In the genomic region with DNA sequence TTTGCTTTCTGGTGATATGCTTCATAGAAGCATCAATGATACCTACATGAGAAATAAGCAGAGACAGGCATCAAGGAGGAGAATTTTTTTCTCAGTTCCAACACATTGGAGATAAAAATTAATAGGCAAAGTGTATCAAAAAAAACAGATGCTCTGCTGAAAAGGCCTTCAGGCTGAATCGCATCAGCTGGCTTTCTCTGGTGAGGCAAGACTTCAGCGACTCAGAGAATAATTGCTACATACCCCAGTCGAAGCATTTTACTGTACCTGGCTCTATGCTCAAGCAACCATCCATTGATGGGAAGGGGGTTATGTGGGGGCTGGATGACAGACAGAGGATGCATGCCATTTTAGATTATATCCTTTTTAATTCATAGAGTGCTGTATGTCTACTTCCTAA, we compare ENCODE assay signal across 11 cellular contexts.
DNase-seq lines count a peak whose midpoint lies in the region; TF ChIP-seq lines count a peak whose summit lies in the region.
"Had no signal": no experiment of that assay in that cellular context is flagged by ENCODE, and none has a peak within 500 bp of the region (broad histone marks: within the 10 kb centered on the region; RNA-seq: fewer than 3 reads in every experiment).

No MANE protein-coding gene starts in this region.

- H3K36me3 ChIP-seq in adipocyte (ENCODE audit: control insufficient read depth, insufficient read depth, low read length, severe bottlenecking): no peaks in the 10 kb centered on the region
- H3K36me3 ChIP-seq in WERI-Rb-1: no peaks in the 10 kb centered on the region
- H3K36me3 ChIP-seq in osteoblast (ENCODE audit: insufficient read depth, low read length): no peaks in the 10 kb centered on the region

- no peak overlapping the region for H3K4me3 ChIP-seq in NB4 (ENCODE audit: low read depth, low read length)
- H3K4me3 ChIP-seq in adipocyte (ENCODE audit: low read length): no peak overlapping the region
- no peak overlapping the region for H3K4me3 ChIP-seq in WERI-Rb-1 (ENCODE audit: low read depth, low read length)
- H3K4me3 ChIP-seq in osteoblast (ENCODE audit: insufficient read depth, low read length): no peak overlapping the region

- H3K4me1 ChIP-seq in adipocyte (ENCODE audit: control insufficient read depth, insufficient read depth, low read length) (no peaks in the 10 kb centered on the region), osteoblast (ENCODE audit: insufficient read depth, low read length) (no peaks in the 10 kb centered on the region)

- TF ChIP-seq CTCF in NB4 (IDR thresholded peaks at IDR 0.05; ENCODE audit: low read depth, low read length) (no peak), WERI-Rb-1 (IDR thresholded peaks at IDR 0.05; ENCODE audit: low read depth, low read length) (no peak), osteoblast (IDR thresholded peaks at IDR 0.05; ENCODE audit: extremely low read depth, low read depth, low read length) (no peak)

- no peak overlapping the region for H3K9ac ChIP-seq in adipocyte (ENCODE audit: low read length)

- no peak overlapping the region for H3K4me2 ChIP-seq in osteoblast (ENCODE audit: insufficient read depth, low read length)

- no peaks in the 10 kb centered on the region for H3K79me2 ChIP-seq in osteoblast (ENCODE audit: insufficient read depth, low read length)

- no peak overlapping the region for H2AFZ ChIP-seq in osteoblast (ENCODE audit: low read length)

- no peaks in the 10 kb centered on the region for H3K27me3 ChIP-seq in adipocyte (replicated peaks; ENCODE audit: control insufficient read depth, insufficient read depth, low read length)
- no peaks in the 10 kb centered on the region for H3K27me3 ChIP-seq in WERI-Rb-1 (ENCODE audit: insufficient read depth, low read depth, severe bottlenecking)
- no peaks in the 10 kb centered on the region for H3K27me3 ChIP-seq in osteoblast (ENCODE audit: insufficient read depth, low read length)

- H4K20me1 ChIP-seq in osteoblast (ENCODE audit: insufficient read depth, low read length): no peaks in the 10 kb centered on the region

- H3K9me3 ChIP-seq in adipocyte (ENCODE audit: control insufficient read depth, low read length) (no peaks in the 10 kb centered on the region), WERI-Rb-1 (ENCODE audit: severe bottlenecking) (peaks cover 4% of the 10 kb centered on the region), osteoblast (ENCODE audit: low read depth, low read length) (peaks cover 2% of the 10 kb centered on the region)

- DNase-seq in EH (ENCODE audit: low read depth) (peak; percentile 14), NB4 (ENCODE audit: low read depth) (peak; percentile 8), adipocyte (ENCODE audit: low read depth) (peak; percentile 9), renal cortical epithelial cell (ENCODE audit: low read depth) (peak; percentile 10), WERI-Rb-1 (no peak), osteoblast (ENCODE audit: insufficient read length, low spot score, missing footprints) (no peak), DMS79 treated with DMSO at 0.1 percent for 48 hours (lab: John Stamatoyannopoulos, UW) (no peak)
- DNase-seq: C1 segment of cervical spinal cord; CD4-positive, alpha-beta memory T cell; DND-41; KBM-7 had no signal

- H3K27ac ChIP-seq in WERI-Rb-1: no peak overlapping the region
- H3K27ac ChIP-seq in osteoblast (ENCODE audit: low read depth, low read length): no peak overlapping the region

- TF ChIP-seq POLR2A in NB4 (IDR thresholded peaks at IDR 0.05; ENCODE audit: extremely low read depth, insufficient read length): no peak

Comparison
In these comparisons a context has a peak if more than half of its experiments do, and no peak if none do; other contexts are left out.
1. DNase-seq: peak in EH (single experiment), NB4 (single experiment), adipocyte (single experiment) and renal cortical epithelial cell (single experiment); none in WERI-Rb-1 (single experiment), osteoblast (single experiment) and DMS79 treated with DMSO at 0.1 percent for 48 hours (single experiment).